ENCODE assay signal across 1 cellular context in the genomic region with DNA sequence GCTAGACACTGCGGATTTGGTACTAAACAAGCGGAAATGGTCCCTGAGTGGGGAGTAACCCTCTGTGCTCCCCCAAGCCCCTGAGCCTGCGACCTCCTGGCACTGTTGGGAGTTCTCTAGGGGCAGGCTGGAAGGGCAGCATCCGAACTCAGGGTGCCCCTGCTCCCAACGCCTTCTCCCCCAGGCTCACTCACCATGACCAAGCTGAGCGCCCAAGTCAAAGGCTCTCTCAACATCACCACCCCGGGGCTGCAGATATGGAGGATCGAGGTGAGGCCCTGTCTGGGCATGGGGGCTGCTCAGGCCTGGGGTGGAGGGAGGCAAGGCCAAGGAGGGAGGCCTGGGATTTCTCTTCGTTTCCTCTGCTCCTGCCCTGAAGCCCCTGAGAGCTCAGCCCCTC.
TF ChIP-seq lines count a peak whose summit lies in the region.

No MANE protein-coding gene starts in this region.

TF ChIP-seq in K562, 482 proteins besides CTCF, POLR2A, EP300 and RAD21:
- TF ChIP-seq, protein P1, sequence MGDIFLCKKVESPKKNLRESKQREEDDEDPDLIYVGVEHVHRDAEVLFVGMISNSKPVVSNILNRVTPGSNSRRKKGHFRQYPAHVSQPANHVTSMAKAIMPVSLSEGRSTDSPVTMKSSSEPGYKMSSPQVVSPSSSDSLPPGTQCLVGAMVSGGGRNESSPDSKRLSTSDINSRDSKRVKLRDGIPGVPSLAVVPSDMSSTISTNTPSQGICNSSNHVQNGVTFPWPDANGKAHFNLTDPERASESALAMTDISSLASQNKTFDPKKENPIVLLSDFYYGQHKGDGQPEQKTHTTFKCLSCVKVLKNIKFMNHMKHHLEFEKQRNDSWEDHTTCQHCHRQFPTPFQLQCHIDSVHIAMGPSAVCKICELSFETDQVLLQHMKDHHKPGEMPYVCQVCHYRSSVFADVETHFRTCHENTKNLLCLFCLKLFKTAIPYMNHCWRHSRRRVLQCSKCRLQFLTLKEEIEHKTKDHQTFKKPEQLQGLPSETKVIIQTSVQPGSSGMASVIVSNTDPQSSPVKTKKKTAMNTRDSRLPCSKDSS (IDR thresholded peaks at IDR 0.05; ENCODE audit: low read depth, partially characterized antibody) = no peak
- TF ChIP-seq HMG20A (CRISPR knock-in tag; conservative IDR thresholded peaks at IDR 0.05) (no peak), ZNF212 (CRISPR knock-in tag; IDR thresholded peaks at IDR 0.05) (no peak), PHF8 (IDR thresholded peaks at IDR 0.05; ENCODE audit: borderline replicate concordance, low read length) (no peak), RFX7 (CRISPR knock-in tag; IDR thresholded peaks at IDR 0.05) (no peak), RBM22 (IDR thresholded peaks at IDR 0.05; ENCODE audit: low read depth, low read length, poor library complexity, severe bottlenecking) (no peak), HDGF (IDR thresholded peaks at IDR 0.05) (no peak), ZNF717 (CRISPR knock-in tag; IDR thresholded peaks at IDR 0.05) (no peak), MXI1 (IDR thresholded peaks at IDR 0.05; ENCODE audit: low read depth, low read length) (no peak), ZBED1 (IDR thresholded peaks at IDR 0.05) (no peak), GABPB1 (CRISPR knock-in tag; IDR thresholded peaks at IDR 0.05) (no peak), PCBP1 (IDR thresholded peaks at IDR 0.05; ENCODE audit: low read depth, low read length, poor library complexity, severe bottlenecking) (no peak), PML (IDR thresholded peaks at IDR 0.05; ENCODE audit: low read length) (no peak), ZC3H4 (CRISPR knock-in tag; IDR thresholded peaks at IDR 0.05; ENCODE audit: borderline replicate concordance) (no peak), ZNF766 (CRISPR knock-in tag; conservative IDR thresholded peaks at IDR 0.05) (no peak), NELFE (IDR thresholded peaks at IDR 0.05; ENCODE audit: insufficient read depth, insufficient read length) (no peak), JUNB (CRISPR knock-in tag; conservative IDR thresholded peaks at IDR 0.05) (no peak)
- TF ChIP-seq, protein P2, sequence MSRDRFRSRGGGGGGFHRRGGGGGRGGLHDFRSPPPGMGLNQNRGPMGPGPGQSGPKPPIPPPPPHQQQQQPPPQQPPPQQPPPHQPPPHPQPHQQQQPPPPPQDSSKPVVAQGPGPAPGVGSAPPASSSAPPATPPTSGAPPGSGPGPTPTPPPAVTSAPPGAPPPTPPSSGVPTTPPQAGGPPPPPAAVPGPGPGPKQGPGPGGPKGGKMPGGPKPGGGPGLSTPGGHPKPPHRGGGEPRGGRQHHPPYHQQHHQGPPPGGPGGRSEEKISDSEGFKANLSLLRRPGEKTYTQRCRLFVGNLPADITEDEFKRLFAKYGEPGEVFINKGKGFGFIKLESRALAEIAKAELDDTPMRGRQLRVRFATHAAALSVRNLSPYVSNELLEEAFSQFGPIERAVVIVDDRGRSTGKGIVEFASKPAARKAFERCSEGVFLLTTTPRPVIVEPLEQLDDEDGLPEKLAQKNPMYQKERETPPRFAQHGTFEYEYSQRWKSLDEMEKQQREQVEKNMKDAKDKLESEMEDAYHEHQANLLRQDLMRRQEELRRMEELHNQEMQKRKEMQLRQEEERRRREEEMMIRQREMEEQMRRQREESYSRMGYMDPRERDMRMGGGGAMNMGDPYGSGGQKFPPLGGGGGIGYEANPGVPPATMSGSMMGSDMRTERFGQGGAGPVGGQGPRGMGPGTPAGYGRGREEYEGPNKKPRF (IDR thresholded peaks at IDR 0.05; ENCODE audit: low read depth, low read length) = no peak
TF ChIP-seq in K562: peak in this region for 0.
